In genomic region chr9:127754099-127754760, GRCh38 we compare ENCODE assay signal across 11 cellular contexts. TPM values are rescaled to one million over a fixed set of nuclear protein-coding genes. Genes with fewer than 3 reads are reported as not detected.
A peak's percentile ranks its signal among the peaks of the same experiment; 100 is the strongest.
DNase-seq lines count a peak whose midpoint lies in the region; ATAC-seq, FAIRE-seq and TF ChIP-seq lines count a peak whose summit lies in the region.
"Had no signal": no experiment of that assay in that cellular context is flagged by ENCODE, and none has a peak within 500 bp of the region (broad histone marks: within the 10 kb centered on the region; RNA-seq: fewer than 3 reads in every experiment).

No MANE protein-coding gene starts in this region.

- no peak overlapping the region for H3K4me3 Mint-ChIP-seq in stimulated activated naive B cell treated with anti-CD40 and anti-IgM and Interleukin-4, amounts not matched to agents 10 μg/mL and 1 μg/mL and 100 μg/mL, for 72 hours

- H3K27ac ChIP-seq in mesodermal cell (ENCODE audit: low read depth, low read length, severe bottlenecking), result no peak overlapping the region
- H3K27ac ChIP-seq: brain microvascular endothelial cell had no signal

- TF ChIP-seq CTCF in BE2C (IDR thresholded peaks at IDR 0.05; ENCODE audit: low read depth, low read length), result no peak

- peaks cover 37 to 45% of the 10 kb centered on the region in 2 donors for H3K36me3 Mint-ChIP-seq in stimulated activated naive B cell treated with anti-CD40 and anti-IgM and Interleukin-4, amounts not matched to agents 10 μg/mL and 1 μg/mL and 100 μg/mL, for 72 hours

- 3 to 5% methylated on average over 33 to 52 of the region's 56 CpGs for WGBS in mesodermal cell (ENCODE audit: insufficient coverage in 2 of 2), 2 experiments

- H3K9me3 Mint-ChIP-seq in stimulated activated naive B cell treated with anti-CD40 and anti-IgM and Interleukin-4, amounts not matched to agents 10 μg/mL and 1 μg/mL and 100 μg/mL, for 72 hours, result no peaks in the 10 kb centered on the region

- ATAC-seq in stimulated activated naive B cell treated with anti-CD40 and anti-IgM and Interleukin-4, amounts not matched to agents 10 μg/mL and 1 μg/mL and 100 μg/mL, for 72 hours (replicated peaks), result no peak
- ATAC-seq in HG03039 (IDR thresholded peaks at IDR 0.05; ENCODE audit: unreplicated experiment), result no peak

- H3K36me3 ChIP-seq in BE2C (peaks cover 13% of the 10 kb centered on the region), mesodermal cell (ENCODE audit: control insufficient read depth, insufficient read depth, low read length) (peaks cover 19% of the 10 kb centered on the region)
- H3K36me3 ChIP-seq: brain microvascular endothelial cell had no signal

- peak overlapping the region; percentile 76 for H3K4me3 ChIP-seq in BE2C (ENCODE audit: low read depth, low read length)
- H3K4me3 ChIP-seq in mesodermal cell (ENCODE audit: extremely low read depth, insufficient read depth, low read length, poor library complexity, severe bottlenecking), result peak overlapping the region; percentile 42

- no peaks in the 10 kb centered on the region for H3K27me3 Mint-ChIP-seq in stimulated activated naive B cell treated with anti-CD40 and anti-IgM and Interleukin-4, amounts not matched to agents 10 μg/mL and 1 μg/mL and 100 μg/mL, for 72 hours

- no peaks in the 10 kb centered on the region for H3K9me3 ChIP-seq in BE2C
- no peaks in the 10 kb centered on the region for H3K9me3 ChIP-seq in mesodermal cell (ENCODE audit: control insufficient read depth, low read length)
- H3K9me3 ChIP-seq: gastroesophageal sphincter had no signal

- H3K4me1 ChIP-seq in BE2C (peaks cover 5% of the 10 kb centered on the region), mesodermal cell (ENCODE audit: control insufficient read depth, insufficient read depth, low read length, poor library complexity, severe bottlenecking) (peaks cover 5% of the 10 kb centered on the region)

- no peak overlapping the region for H3K27ac Mint-ChIP-seq in stimulated activated naive B cell treated with anti-CD40 and anti-IgM and Interleukin-4, amounts not matched to agents 10 μg/mL and 1 μg/mL and 100 μg/mL, for 72 hours

- peaks cover 13 to 23% of the 10 kb centered on the region in 2 donors for H3K4me1 Mint-ChIP-seq in stimulated activated naive B cell treated with anti-CD40 and anti-IgM and Interleukin-4, amounts not matched to agents 10 μg/mL and 1 μg/mL and 100 μg/mL, for 72 hours

- no peaks in the 10 kb centered on the region for H3K27me3 ChIP-seq in BE2C
- H3K27me3 ChIP-seq: brain microvascular endothelial cell had no signal

- TF ChIP-seq POLR2A in GM12892 (IDR thresholded peaks at IDR 0.05; ENCODE audit: low read depth, low read length), result no peak

- DNase-seq in BE2C (peak; percentile 86), NCI-H1105 (lab: John Stamatoyannopoulos, UW) (peak; percentile 17), cerebellar cortex (ENCODE audit: low spot score) (peak; percentile 86), GM12892 (ENCODE audit: insufficient read length) (no peak), MV-4-11 (lab: John Stamatoyannopoulos, UW) (no peak)
- DNase-seq in stimulated activated naive B cell treated with anti-CD40 and anti-IgM and Interleukin-4, amounts not matched to agents 10 μg/mL and 1 μg/mL and 100 μg/mL, for 72 hours, result no peak
- DNase-seq: activated CD4-positive, alpha-beta T cell treated with anti-CD3 and anti-CD28 coated beads for 1 hour; brain microvascular endothelial cell had no signal

- no peak for FAIRE-seq in GM12892 (lab: Jason Lieb, UNC)

RNA-seq across cellular contexts. Expression of gene TOR2A, which starts 19.1 kb away (rescaled TPM):
- 33.8 TPM for polyA plus RNA-seq in BE2C (2012; ENCODE audit: insufficient read depth, insufficient read length, low read depth)
- 20.5 TPM for polyA plus RNA-seq in mesodermal cell (2013, experiment 1 of 2)
- polyA plus RNA-seq in mesodermal cell (2013, experiment 2 of 2), result 17.4 TPM
- 4.7 TPM for polyA plus RNA-seq in GM12892 (2012; ENCODE audit: missing spikeins)

RNA-seq across cellular contexts. Expression of gene SH2D3C, which starts 24.2 kb away (rescaled TPM):
- polyA plus RNA-seq in BE2C (2012; ENCODE audit: insufficient read depth, insufficient read length, low read depth), result 12.5 TPM
- 24.8 TPM for polyA plus RNA-seq in mesodermal cell (2013, experiment 1 of 2)
- polyA plus RNA-seq in mesodermal cell (2013, experiment 2 of 2), result 17.4 TPM
- polyA plus RNA-seq in GM12892 (2012; ENCODE audit: missing spikeins), result 6.4 TPM

RNA-seq across cellular contexts. Expression of gene CDK9, which starts 31.6 kb away (rescaled TPM):
- polyA plus RNA-seq in BE2C (2012; ENCODE audit: insufficient read depth, insufficient read length, low read depth), result 167 TPM
- 79.5 TPM for polyA plus RNA-seq in mesodermal cell (2013, experiment 1 of 2)
- 66.6 TPM for polyA plus RNA-seq in mesodermal cell (2013, experiment 2 of 2)
- polyA plus RNA-seq in GM12892 (2012; ENCODE audit: missing spikeins), result 32.9 TPM

RNA-seq across cellular contexts. Expression of gene TTC16, which starts 38.4 kb away (rescaled TPM):
- 0.28 TPM for polyA plus RNA-seq in BE2C (2012; ENCODE audit: insufficient read depth, insufficient read length, low read depth)
- polyA plus RNA-seq in mesodermal cell (2013, experiment 1 of 2), result not detected
- polyA plus RNA-seq in mesodermal cell (2013, experiment 2 of 2), result not detected
- not detected for polyA plus RNA-seq in GM12892 (2012; ENCODE audit: missing spikeins)

RNA-seq across cellular contexts. Expression of gene PTRH1, which starts 38.8 kb away (rescaled TPM):
- polyA plus RNA-seq in BE2C (2012; ENCODE audit: insufficient read depth, insufficient read length, low read depth), result 33.7 TPM
- 8.6 TPM for polyA plus RNA-seq in mesodermal cell (2013, experiment 1 of 2)
- polyA plus RNA-seq in mesodermal cell (2013, experiment 2 of 2), result 8.5 TPM
- polyA plus RNA-seq in GM12892 (2012; ENCODE audit: missing spikeins), result 1.7 TPM

Comparison
In these comparisons a context has a peak if more than half of its experiments do, and no peak if none do; other contexts are left out.
1. DNase-seq: peak in BE2C (single experiment), NCI-H1105 (single experiment) and cerebellar cortex (single experiment); none in GM12892 (single experiment), MV-4-11 (single experiment) and stimulated activated naive B cell treated with anti-CD40 and anti-IgM and Interleukin-4, amounts not matched to agents 10 μg/mL and 1 μg/mL and 100 μg/mL, for 72 hours (single experiment).